In genomic region chr17:63741251-63742049, GRCh38 we compare ENCODE assay signal across 8 cellular contexts. TPM values are rescaled to one million over a fixed set of nuclear protein-coding genes. Genes with fewer than 3 reads are reported as not detected.
DNase-seq lines count a peak whose midpoint lies in the region; ATAC-seq and TF ChIP-seq lines count a peak whose summit lies in the region.

TSS of gene STRADA (minus strand) at chr17:63741799. CDS start at chr17:63728369, 13,430 bp downstream.

- CTCF ChIA-PET in BJ (lab: Yijun Ruan, JAX): interaction anchor here (0.6 to 1.4 kb wide), 3 partner anchors 10 to 39 kb away, joined by 3 to 7 read pairs (median 6); partner anchors contain the start of gene DDX42
- CTCF ChIA-PET in activated CD4-positive, alpha-beta T cell treated with anti-CD3 and anti-CD28 coated beads, Interleukin-2, amount 10 ng/mL, durations not matched to agents 7 days and 5 days (lab: Charles Lee): interaction anchor here (0.7 to 1.4 kb wide), 6 partner anchors 9 to 116 kb away, joined by 3 to 4 read pairs (median 4); partner anchors contain the start of genes CCDC47 and DDX42

- peak within 1 kb of the TSS; percentile 95 for H3K27ac Mint-ChIP-seq in activated CD4-positive, alpha-beta T cell treated with anti-CD3 and anti-CD28 coated beads, Interleukin-2, amount 10 ng/mL, durations not matched to agents 7 days and 5 days

- peaks cover 3% of the 10 kb centered on the region; the same call in 1 of the 2 replicates for H3K36me3 ChIP-seq in BJ (ENCODE audit: control insufficient read depth, insufficient read depth, low read length)

- ATAC-seq in GM19324 (IDR thresholded peaks at IDR 0.05; ENCODE audit: low FRiP score, unreplicated experiment) (peak; percentile 95), HG03469 (IDR thresholded peaks at IDR 0.05; ENCODE audit: unreplicated experiment) (peak; percentile 58), left lobe of liver (peak; percentile 97)

- peaks cover 34% of the 10 kb centered on the region for H3K4me1 Mint-ChIP-seq in activated CD4-positive, alpha-beta T cell treated with anti-CD3 and anti-CD28 coated beads, Interleukin-2, amount 10 ng/mL, durations not matched to agents 7 days and 5 days

- H3K27me3 ChIP-seq in BJ (ENCODE audit: control insufficient read depth, insufficient read depth, low read length): no peaks in the 10 kb centered on the region

- no peaks in the 10 kb centered on the region for H3K27me3 Mint-ChIP-seq in activated CD4-positive, alpha-beta T cell treated with anti-CD3 and anti-CD28 coated beads, Interleukin-2, amount 10 ng/mL, durations not matched to agents 7 days and 5 days

- H3K4me3 Mint-ChIP-seq in activated CD4-positive, alpha-beta T cell treated with anti-CD3 and anti-CD28 coated beads, Interleukin-2, amount 10 ng/mL, durations not matched to agents 7 days and 5 days: peak within 1 kb of the TSS; percentile 93

- DNase-seq in BJ (ENCODE audit: low read depth): peak; percentile 85
- peak; percentile 98 for DNase-seq in NCI-H526 treated with DMSO at 0.1 percent for 48 hours (lab: John Stamatoyannopoulos, UW)
- DNase-seq in activated CD4-positive, alpha-beta T cell treated with anti-CD3 and anti-CD28 coated beads, Interleukin-2, amount 10 ng/mL, durations not matched to agents 7 days and 5 days: peak; percentile 99
- DNase-seq in cortex of kidney (lab: John Stamatoyannopoulos, UW): peak; percentile 61
- DNase-seq in left lobe of liver (ENCODE audit: low spot score): peak; percentile 100
- peak; percentile 98 for DNase-seq in stimulated activated CD4-positive, alpha-beta T cell treated with anti-CD3 and anti-CD28 coated beads, Interleukin-2, amount 100 ng/mL, for 4 hours (ENCODE audit: low read depth)

- POLR2A ChIA-PET in BJ (lab: Charles Lee): no interaction called here
- POLR2A ChIA-PET in activated CD4-positive, alpha-beta T cell treated with anti-CD3 and anti-CD28 coated beads, Interleukin-2, amount 10 ng/mL, durations not matched to agents 7 days and 5 days (lab: Charles Lee): interaction anchor here (0.6 to 1.4 kb wide), 5 partner anchors 32 to 268 kb away, joined by 3 to 10 read pairs (median 5); partner anchors contain the start of genes CCDC47, DDX42 and MAP3K3

- TF ChIP-seq CTCF in BJ (IDR thresholded peaks at IDR 0.05; ENCODE audit: insufficient read depth, low read depth, low read length): no peak

- H3K36me3 Mint-ChIP-seq in activated CD4-positive, alpha-beta T cell treated with anti-CD3 and anti-CD28 coated beads, Interleukin-2, amount 10 ng/mL, durations not matched to agents 7 days and 5 days (ENCODE audit: low read depth): peaks cover 15% of the 10 kb centered on the region

- H3K9me3 Mint-ChIP-seq in activated CD4-positive, alpha-beta T cell treated with anti-CD3 and anti-CD28 coated beads, Interleukin-2, amount 10 ng/mL, durations not matched to agents 7 days and 5 days: no peaks in the 10 kb centered on the region

- H3K4me3 ChIP-seq in BJ (ENCODE audit: low read depth, low read length): peak within 1 kb of the TSS; percentile 97

RNA-seq across cellular contexts. Expression of gene STRADA, which starts in this region (rescaled TPM):
- polyA plus RNA-seq in BJ (2011; rRNA removed): 21.0 and 30.9 TPM in 2 replicates
- 13.0 and 14.6 TPM in 2 replicates for polyA minus RNA-seq in BJ (2011; rRNA and poly(A)+ RNA removed)
- 10 to 100 TPM; 46.8 to 49.0 TPM for total RNA-seq in activated CD4-positive, alpha-beta T cell treated with anti-CD3 and anti-CD28 coated beads, Interleukin-2, amount 10 ng/mL, durations not matched to agents 7 days and 5 days
- total RNA-seq in left lobe of liver: 13.4 TPM

Comparison
In these comparisons a context has a peak if more than half of its experiments do, and no peak if none do; other contexts are left out.
1. Peak in every context shown above with its lines: DNase-seq, ATAC-seq and H3K4me3 ChIP-seq.